Comparison of ENCODE assay signal across 1 cellular context in genomic region chr11:24312464-24313238, GRCh38.
TF ChIP-seq lines count a peak whose summit lies in the region.

No MANE protein-coding gene starts in this region.

TF ChIP-seq in GM23338, 12 proteins besides CTCF, POLR2A, EP300 and RAD21 (continued from another document):
- TF ChIP-seq ZNF462 (CRISPR knock-in tag; IDR thresholded peaks at IDR 0.05) (no peak), EZH2phosphoT487 (IDR thresholded peaks at IDR 0.05; ENCODE audit: unreplicated experiment) (no peak), JUNB (IDR thresholded peaks at IDR 0.05; ENCODE audit: unreplicated experiment) (no peak), NANOG (IDR thresholded peaks at IDR 0.05; ENCODE audit: borderline replicate concordance) (no peak)
